In the genomic region with DNA sequence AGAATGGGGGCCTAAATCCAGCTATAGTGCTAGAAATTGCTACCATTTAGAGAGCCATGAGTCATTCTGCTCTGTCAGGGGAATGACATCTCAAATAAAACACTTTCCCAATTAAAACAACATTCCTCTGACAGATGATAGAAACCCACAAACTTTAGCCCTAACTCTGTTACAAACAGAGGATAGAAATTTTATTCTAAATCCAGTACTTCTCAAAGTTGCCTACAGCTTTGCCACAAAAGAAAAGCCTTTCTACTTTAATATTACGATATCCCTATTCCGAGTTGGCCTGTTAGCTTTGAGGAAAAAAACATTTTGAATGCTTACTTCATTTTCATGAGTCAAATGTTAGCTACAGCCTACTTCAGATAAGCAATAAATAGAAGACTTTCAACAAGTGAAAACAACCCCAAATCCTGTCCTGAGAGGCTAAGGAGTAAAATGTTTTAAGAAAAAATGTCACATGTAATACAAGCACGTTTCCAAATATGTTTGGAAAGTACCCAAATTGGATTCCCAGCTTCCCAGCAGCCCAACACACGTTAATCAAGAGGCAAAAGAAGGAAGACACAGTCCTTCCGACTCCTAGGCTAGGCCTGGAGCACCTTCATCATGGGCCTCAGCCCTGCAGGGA, we compare ENCODE assay signal across 12 cellular contexts.
DNase-seq lines count a peak whose midpoint lies in the region; ATAC-seq and TF ChIP-seq lines count a peak whose summit lies in the region.
"Had no signal": no experiment of that assay in that cellular context is flagged by ENCODE, and none has a peak within 500 bp of the region (broad histone marks: within the 10 kb centered on the region; RNA-seq: fewer than 3 reads in every experiment).

No MANE protein-coding gene starts in this region.

- intact Hi-C loops in mammary epithelial cell (cut with micrococcal nuclease) (no loop called here), testis (cut with DNase I; ENCODE audit: low total_unique reads) (no loop called here)

- no peaks in the 10 kb centered on the region for H3K27me3 Mint-ChIP-seq in activated T-helper 17 cell treated with anti-CD3 and anti-CD28 coated beads, Interleukin-2, amount 50 U/mL, for 72 hours
- H3K27me3 Mint-ChIP-seq: naive thymus-derived CD8-positive, alpha-beta T cell had no signal

- CTCF ChIA-PET in mammary epithelial cell (lab: Charles Lee; ENCODE audit: low non-redundant PET): no interaction called here

- H3K4me2 ChIP-seq in mammary epithelial cell (ENCODE audit: insufficient read depth, low read depth, low read length): peak overlapping the region; percentile 53
- H3K4me2 ChIP-seq: KMS-11 had no signal

- H3K36me3 ChIP-seq in mammary epithelial cell (ENCODE audit: insufficient read depth, low read length) (peaks cover 6% of the 10 kb centered on the region), testis (ENCODE audit: low read depth, missing control alignments) (no peaks in the 10 kb centered on the region)

- no peak overlapping the region for H3K27ac Mint-ChIP-seq in activated T-helper 17 cell treated with anti-CD3 and anti-CD28 coated beads, Interleukin-2, amount 50 U/mL, for 72 hours
- H3K27ac Mint-ChIP-seq: activated naive CD4-positive, alpha-beta T cell treated with anti-CD3 and anti-CD28 coated beads for 36 hours had no signal

- in situ Hi-C loops in mammary epithelial cell (cut with MboI; ENCODE audit: low sequenced_read_pairs in 2 of 2): no loop called here

- H3K4me1 ChIP-seq in mammary epithelial cell (ENCODE audit: insufficient read depth, low read length) (peaks cover 21% of the 10 kb centered on the region), testis (peaks cover 4% of the 10 kb centered on the region)

- TF ChIP-seq POLR2A in testis (IDR thresholded peaks at IDR 0.05): no peak

- H3K79me2 ChIP-seq in mammary epithelial cell (ENCODE audit: insufficient read depth, low read length): no peaks in the 10 kb centered on the region

- H4K20me1 ChIP-seq in mammary epithelial cell (ENCODE audit: insufficient read depth, low read length): no peaks in the 10 kb centered on the region

- H3K9me3 ChIP-seq in mammary epithelial cell (replicated peaks; ENCODE audit: insufficient read depth, low read length) (no peaks in the 10 kb centered on the region), testis (no peaks in the 10 kb centered on the region)

- H3K27ac ChIP-seq in mammary epithelial cell (ENCODE audit: insufficient read depth, low read depth, low read length) (peak overlapping the region; percentile 57), testis (peak overlapping the region; percentile 26 to 62)
- H3K27ac ChIP-seq: KMS-11 had no signal

- no peak overlapping the region for H3K4me3 Mint-ChIP-seq in activated T-helper 17 cell treated with anti-CD3 and anti-CD28 coated beads, Interleukin-2, amount 50 U/mL, for 72 hours
- H3K4me3 Mint-ChIP-seq: activated naive CD4-positive, alpha-beta T cell treated with anti-CD3 and anti-CD28 coated beads for 36 hours; naive thymus-derived CD8-positive, alpha-beta T cell had no signal

- H2AFZ ChIP-seq in mammary epithelial cell (ENCODE audit: low read depth, low read length): no peak overlapping the region

- H3K4me3 ChIP-seq in mammary epithelial cell (replicated peaks in 1 of 3; ENCODE audit: insufficient read depth in 1 of 3, low read depth in 2 of 3, low read length in 3 of 3) (no peak overlapping the region), testis (no peak overlapping the region)

- H3K9me3 Mint-ChIP-seq in activated T-helper 17 cell treated with anti-CD3 and anti-CD28 coated beads, Interleukin-2, amount 50 U/mL, for 72 hours: no peaks in the 10 kb centered on the region
- H3K9me3 Mint-ChIP-seq: activated naive CD4-positive, alpha-beta T cell treated with anti-CD3 and anti-CD28 coated beads for 36 hours; naive thymus-derived CD8-positive, alpha-beta T cell had no signal

- dilution Hi-C loops in mammary epithelial cell (cut with HindIII; ENCODE audit: low sequenced_read_pairs): no loop called here

- no peak for ATAC-seq in activated T-helper 17 cell treated with anti-CD3 and anti-CD28 coated beads, Interleukin-2, amount 50 U/mL, for 72 hours (replicated peaks)
- ATAC-seq: naive thymus-derived CD8-positive, alpha-beta T cell had no signal

- peaks cover 3% of the 10 kb centered on the region for H3K4me1 Mint-ChIP-seq in activated T-helper 17 cell treated with anti-CD3 and anti-CD28 coated beads, Interleukin-2, amount 50 U/mL, for 72 hours

- peak overlapping the region; percentile 28 for H3K9ac ChIP-seq in mammary epithelial cell (ENCODE audit: insufficient read depth, low read length)
- H3K9ac ChIP-seq: KMS-11 had no signal

- no TSS peak for BruUV-seq in mammary epithelial cell (replicated peaks; lab: Mats Ljungman, UMichigan)

- WGBS in mammary epithelial cell (ENCODE audit: low coverage, missing lambda C conversion rate): 51% methylated on average over 5 of the region's 5 CpGs
- 40 to 50% methylated on average over 5 of the region's 5 CpGs for WGBS in testis, 2 donors

- H3K27me3 ChIP-seq in mammary epithelial cell (ENCODE audit: insufficient read depth, low read length) (no peaks in the 10 kb centered on the region), testis (no peaks in the 10 kb centered on the region)

- TF ChIP-seq CTCF in mammary epithelial cell (conservative IDR thresholded peaks at IDR 0.05 in 1 of 2, IDR thresholded peaks at IDR 0.05 in 1 of 2; ENCODE audit: extremely low read depth in 1 of 2, insufficient read depth in 1 of 2, low read depth in 1 of 2, low read length in 2 of 2) (no peak), testis (IDR thresholded peaks at IDR 0.05) (no peak)

- DNase-seq in HPDE6-E6E7 (ENCODE audit: extremely low spot score) (peak; percentile 35), mammary epithelial cell (peak; percentile 61), iris pigment epithelial cell (ENCODE audit: low read depth) (peak; percentile 84), testis (no peak), NCI-H82 treated with DMSO at 0.1 percent for 48 hours (lab: John Stamatoyannopoulos, UW; ENCODE audit: unreplicated experiment) (no peak), GM19238 (ENCODE audit: insufficient read length, low spot score) (no peak), midbrain (lab: John Stamatoyannopoulos, UW) (no peak)
- DNase-seq: activated naive CD4-positive, alpha-beta T cell treated with anti-CD3 and anti-CD28 coated beads for 36 hours; naive thymus-derived CD8-positive, alpha-beta T cell; NCI-H69 had no signal

- H3K36me3 Mint-ChIP-seq in activated T-helper 17 cell treated with anti-CD3 and anti-CD28 coated beads, Interleukin-2, amount 50 U/mL, for 72 hours (ENCODE audit: low read depth): peaks cover 13% of the 10 kb centered on the region

Comparison
In these comparisons a context has a peak if more than half of its experiments do, and no peak if none do; other contexts are left out.
1. DNase-seq: peak in HPDE6-E6E7 (single experiment), mammary epithelial cell (single experiment) and iris pigment epithelial cell (single experiment); none in testis (single experiment), NCI-H82 treated with DMSO at 0.1 percent for 48 hours (single experiment), GM19238 (single experiment) and midbrain (single experiment).